ENCODE assay signal across 12 cellular contexts in genomic region chr3:197714251-197714650, GRCh38. TPM values are rescaled to one million over a fixed set of nuclear protein-coding genes. Genes with fewer than 3 reads are reported as not detected.
DNase-seq lines count a peak whose midpoint lies in the region; ATAC-seq and TF ChIP-seq lines count a peak whose summit lies in the region.
"Had no signal": no experiment of that assay in that cellular context is flagged by ENCODE, and none has a peak within 500 bp of the region (broad histone marks: within the 10 kb centered on the region; RNA-seq: fewer than 3 reads in every experiment).

No MANE protein-coding gene starts in this region.

- H2BK15ac ChIP-seq in mesenchymal stem cell (ENCODE audit: low read depth, poor library complexity, severe bottlenecking), result no peak overlapping the region

- H3K79me1 ChIP-seq in mesenchymal stem cell (replicated peaks; ENCODE audit: low read length, poor library complexity, severe bottlenecking), result peaks cover 14% of the 10 kb centered on the region

- H3K9me3 ChIP-seq in heart left ventricle (no peaks in the 10 kb centered on the region), T-helper 17 cell (ENCODE audit: control insufficient read depth, low read length, poor library complexity, severe bottlenecking) (no peaks in the 10 kb centered on the region), mesenchymal stem cell (ENCODE audit: control insufficient read depth, low read length) (no peaks in the 10 kb centered on the region), upper lobe of right lung (no peaks in the 10 kb centered on the region)
- H3K9me3 ChIP-seq: breast epithelium had no signal

- no peak overlapping the region for H3K4me3 Mint-ChIP-seq in T-helper 17 cell

- H3K4me3 ChIP-seq in heart left ventricle (no peak overlapping the region), mesenchymal stem cell (ENCODE audit: insufficient read depth in 1 of 2, low read depth in 1 of 2, low read length in 2 of 2) (no peak overlapping the region), upper lobe of right lung (no peak overlapping the region)
- H3K4me3 ChIP-seq: breast epithelium had no signal

- intact Hi-C loops in heart left ventricle (cut with DNase I) (loop anchor here in 5 of 10 donors (5.0 to 10.0 kb wide), 3 partner anchors 33 to 81 kb away; partner anchors contain the start of genes FYTTD1 (in 3 of the 5) and LRCH3 (in 1 of the 5)), left cardiac atrium (cut with DNase I) (no loop called here), upper lobe of right lung (cut with DNase I) (no loop called here)

- H4K91ac ChIP-seq in mesenchymal stem cell (ENCODE audit: low read length), result no peak overlapping the region

- H3K27ac ChIP-seq in heart left ventricle, result peak overlapping the region in 11 of 12 donors; percentile 77 to 97 (median 92)
- H3K27ac ChIP-seq in mesenchymal stem cell (ENCODE audit: low read length, poor library complexity, severe bottlenecking), result peak overlapping the region; percentile 15
- peak overlapping the region; percentile 95 for H3K27ac ChIP-seq in upper lobe of right lung

- no peak for TF ChIP-seq POLR2A in heart left ventricle (IDR thresholded peaks at IDR 0.05)

- H3K18ac ChIP-seq in mesenchymal stem cell (ENCODE audit: low read depth in 1 of 2, low read length in 2 of 2), result no peak overlapping the region

- no peak overlapping the region for H3K23ac ChIP-seq in mesenchymal stem cell (ENCODE audit: low read length in 2 of 2)

- ATAC-seq in heart left ventricle (no peak), left cardiac atrium (no peak), T-helper 17 cell (no peak), upper lobe of right lung (no peak)

- H4K8ac ChIP-seq in mesenchymal stem cell (ENCODE audit: low read length), result no peak overlapping the region

- H2AFZ ChIP-seq in mesenchymal stem cell (ENCODE audit: low read depth, low read length), result no peak overlapping the region

- H3K27me3 ChIP-seq in heart left ventricle (no peaks in the 10 kb centered on the region), mesenchymal stem cell (ENCODE audit: control insufficient read depth in 1 of 2, insufficient read depth in 1 of 2, low read length in 2 of 2) (no peaks in the 10 kb centered on the region), upper lobe of right lung (no peaks in the 10 kb centered on the region)
- H3K27me3 ChIP-seq: breast epithelium had no signal

- no peak for TF ChIP-seq CTCF in heart left ventricle (IDR thresholded peaks at IDR 0.05)
- no peak for TF ChIP-seq CTCF in upper lobe of right lung (IDR thresholded peaks at IDR 0.05)

- H3K27ac Mint-ChIP-seq in T-helper 17 cell, result peak overlapping the region; percentile 97

- H3K4me2 ChIP-seq in mesenchymal stem cell (ENCODE audit: low read length, poor library complexity, severe bottlenecking), result no peak overlapping the region

- H3K36me3 Mint-ChIP-seq in T-helper 17 cell (ENCODE audit: low read depth), result peaks cover 7% of the 10 kb centered on the region

- H3K4me1 ChIP-seq in heart left ventricle, result peaks cover 0 to 33% (median 20%) of the 10 kb centered on the region in 12 donors
- peaks cover 6% of the 10 kb centered on the region for H3K4me1 ChIP-seq in mesenchymal stem cell (ENCODE audit: control insufficient read depth, insufficient read depth, low read depth, low read length)
- H3K4me1 ChIP-seq in upper lobe of right lung, result peaks cover 22% of the 10 kb centered on the region
- H3K4me1 ChIP-seq: breast epithelium had no signal

- peaks cover 19% of the 10 kb centered on the region for H3K4me1 Mint-ChIP-seq in T-helper 17 cell

- no peaks in the 10 kb centered on the region for H3K27me3 Mint-ChIP-seq in T-helper 17 cell

- H3K4ac ChIP-seq in mesenchymal stem cell (ENCODE audit: low read depth in 1 of 2, low read length in 2 of 2), result no peak overlapping the region

- H2BK12ac ChIP-seq in mesenchymal stem cell (ENCODE audit: low read length in 2 of 2), result peak overlapping the region in 1 of 2 experiments; percentile 4

- no peak overlapping the region for H3K14ac ChIP-seq in mesenchymal stem cell (ENCODE audit: low read length in 2 of 2)

- peak overlapping the region; percentile 61 for H2AK5ac ChIP-seq in mesenchymal stem cell (ENCODE audit: low read length, severe bottlenecking)

- H2BK120ac ChIP-seq in mesenchymal stem cell (ENCODE audit: low read depth, low read length), result no peak overlapping the region

- H2BK5ac ChIP-seq in mesenchymal stem cell (ENCODE audit: low read depth, low read length, poor library complexity, severe bottlenecking), result no peak overlapping the region

- H3K36me3 ChIP-seq in heart left ventricle, result peaks cover 0 to 40% (median 16%) of the 10 kb centered on the region in 9 donors
- H3K36me3 ChIP-seq in mesenchymal stem cell (ENCODE audit: control insufficient read depth in 1 of 2, insufficient read depth in 2 of 2, low read depth in 1 of 2, low read length in 2 of 2), result peaks cover 2 to 16% of the 10 kb centered on the region in 2 experiments
- no peaks in the 10 kb centered on the region for H3K36me3 ChIP-seq in upper lobe of right lung
- H3K36me3 ChIP-seq: breast epithelium had no signal

- H3K9ac ChIP-seq in mesenchymal stem cell (ENCODE audit: low read length), result no peak overlapping the region

- WGBS in heart left ventricle, 4 donors, result 95 to 99% (median 97%) methylated on average over 4 of the region's 4 CpGs
- WGBS in mesenchymal stem cell, result 100% methylated on average over 1 of the region's 4 CpGs

- DNase-seq in heart left ventricle (no peak), left cardiac atrium (no peak), T-helper 17 cell (no peak), mesenchymal stem cell (no peak), upper lobe of right lung (no peak), activated gamma-delta T cell treated with Interleukin-2 at 50 U/mL for 16 hours (no peak), T-helper 9 cell (no peak), HT-29 (ENCODE audit: low spot score) (no peak)
- DNase-seq: activated T-cell treated with anti-CD3 and anti-CD28 coated beads, Interleukin-2, amount 50 U/mL, for 48 hours; AML-193; EL had no signal

RNA-seq across cellular contexts. Expression of gene RUBCN, which starts 22.5 kb away (rescaled TPM):
- total RNA-seq in heart left ventricle, result 10 to 100 TPM; 22.9 to 53.4 (median 36.9) TPM
- polyA plus RNA-seq in heart left ventricle, result 10 to 100 TPM; 14.9 to 38.5 TPM
- 10 to 100 TPM; 14.0 to 22.7 TPM for total RNA-seq in left cardiac atrium
- 10 to 100 TPM; 40.2 to 41.7 TPM for total RNA-seq in T-helper 17 cell
- 13.0 TPM for polyA plus RNA-seq in mesenchymal stem cell (2013, experiment 1 of 2)
- 12.6 TPM for polyA plus RNA-seq in mesenchymal stem cell (2013, experiment 2 of 2)
- total RNA-seq in upper lobe of right lung, result 35.2 TPM
- total RNA-seq in HT-29 (2014; rRNA removed; shearing (Covaris generic)), result 14.9 and 16.1 TPM in 2 replicates

RNA-seq across cellular contexts. Expression of gene FYTTD1, which starts 35.4 kb away (rescaled TPM):
- total RNA-seq in heart left ventricle (10 to 100 TPM; 49.1 to 93.6 (median 76.3) TPM), left cardiac atrium (10 to 100 TPM; 51.5 to 74.9 TPM), T-helper 17 cell (10 to 100 TPM; 52.0 to 67.1 TPM), upper lobe of right lung (46.8 TPM)
- polyA plus RNA-seq in heart left ventricle, result 10 to 100 TPM; 19.0 to 44.9 TPM
- 55.2 TPM for polyA plus RNA-seq in mesenchymal stem cell (2013, experiment 1 of 2)
- polyA plus RNA-seq in mesenchymal stem cell (2013, experiment 2 of 2), result 56.7 TPM
- total RNA-seq in HT-29 (2014; rRNA removed; shearing (Covaris generic)), result 29.2 and 41.6 TPM in 2 replicates

Comparison
In these comparisons a context has a peak if more than half of its experiments do, and no peak if none do; other contexts are left out.
1. H3K27ac ChIP-seq: peak in every context shown above with its lines; median percentile 95 in upper lobe of right lung; 92 in heart left ventricle; 15 in mesenchymal stem cell.